In the genomic region with DNA sequence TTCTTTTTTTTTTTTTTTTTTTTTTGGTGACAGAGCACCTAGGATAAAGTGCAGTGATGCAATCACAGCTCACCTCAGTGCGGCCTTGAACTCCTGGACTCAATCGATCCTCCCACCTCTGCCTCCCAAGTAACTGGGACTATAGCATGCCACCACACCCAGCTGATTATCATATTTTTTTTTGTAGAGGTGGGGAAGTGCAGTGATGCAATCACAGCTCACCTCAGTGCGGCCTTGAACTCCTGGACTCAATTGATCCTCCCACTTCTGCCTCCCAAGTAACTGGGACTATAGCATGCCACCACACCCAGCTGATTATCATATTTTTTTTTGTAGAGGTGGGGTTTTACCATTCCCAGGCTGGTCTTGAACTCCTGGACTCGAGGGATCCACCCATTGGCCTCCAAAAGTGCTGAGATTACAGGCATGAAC, we compare ENCODE assay signal across 1 cellular context.
TF ChIP-seq lines count a peak whose summit lies in the region.
"Not testable (repeated sequence)": the region's sequence is repeated elsewhere in the genome, so short reads cannot be mapped to it uniquely, and the experiment has no call there.

No MANE protein-coding gene starts in this region.

TF ChIP-seq in HepG2, 621 proteins besides CTCF, POLR2A, EP300 and RAD21 (continued from another document and continues in another):
- TF ChIP-seq ZNF331 (CRISPR knock-in tag; IDR thresholded peaks at IDR 0.05) (peak; percentile 64; the same call in 1 of the 2 replicates), SIX4 (CRISPR knock-in tag; IDR thresholded peaks at IDR 0.05) (0 out of 2 replicates have a peak, but pooled peaks have one; percentile 47), ZSCAN5A (CRISPR knock-in tag; IDR thresholded peaks at IDR 0.05; ENCODE audit: borderline replicate concordance) (0 out of 2 replicates have a peak, but pooled peaks have one; percentile 83), NFIC (IDR thresholded peaks at IDR 0.05; ENCODE audit: low read length) (peak; percentile 53; the same call in 1 of the 2 replicates), RERE (CRISPR knock-in tag; IDR thresholded peaks at IDR 0.05; ENCODE audit: low read depth) (peak; percentile 40; the same call in 1 of the 2 replicates), ZNF609 (CRISPR knock-in tag; IDR thresholded peaks at IDR 0.05; ENCODE audit: borderline replicate concordance) (peak; percentile 86; the same call in 1 of the 2 replicates), POGZ (CRISPR knock-in tag; IDR thresholded peaks at IDR 0.05) (peak; percentile 76), ZNF337 (CRISPR knock-in tag; IDR thresholded peaks at IDR 0.05; ENCODE audit: borderline replicate concordance, low read depth) (0 out of 2 replicates have a peak, but pooled peaks have one; percentile 74), RFXAP (CRISPR knock-in tag; IDR thresholded peaks at IDR 0.05; ENCODE audit: borderline replicate concordance) (peak; percentile 59; the same call in 1 of the 2 replicates), MTA1 (CRISPR knock-in tag; IDR thresholded peaks at IDR 0.05; ENCODE audit: borderline replicate concordance) (peak; percentile 81), BORCS8-MEF2B (CRISPR knock-in tag; IDR thresholded peaks at IDR 0.05) (peak; percentile 46; the same call in 1 of the 2 replicates), ZMYM3 (CRISPR knock-in tag; IDR thresholded peaks at IDR 0.05) (peak; percentile 63; the same call in 1 of the 2 replicates), NCOR1 (IDR thresholded peaks at IDR 0.05; ENCODE audit: borderline replicate concordance, low read length) (peak; percentile 98), ZNF335 (CRISPR knock-in tag; IDR thresholded peaks at IDR 0.05) (peak; percentile 60; the same call in 1 of the 2 replicates), FOXA3 (CRISPR knock-in tag; IDR thresholded peaks at IDR 0.05) (peak; percentile 78), CEBPG (CRISPR knock-in tag; IDR thresholded peaks at IDR 0.05) (peak; percentile 96), IKZF5 (CRISPR knock-in tag; IDR thresholded peaks at IDR 0.05) (peak; percentile 79; the same call in 1 of the 2 replicates), ATF1 (CRISPR knock-in tag; IDR thresholded peaks at IDR 0.05) (peak; percentile 53; the same call in 1 of the 2 replicates), ZNF430 (CRISPR knock-in tag; IDR thresholded peaks at IDR 0.05) (peak; percentile 88), ZNF724P (CRISPR knock-in tag; IDR thresholded peaks at IDR 0.05; ENCODE audit: borderline replicate concordance) (0 out of 2 replicates have a peak, but pooled peaks have one; percentile 71), ATF2 (CRISPR knock-in tag; IDR thresholded peaks at IDR 0.05) (peak; percentile 95), GABPA (CRISPR knock-in tag; IDR thresholded peaks at IDR 0.05; ENCODE audit: low read depth) (peak; percentile 57; the same call in 1 of the 2 replicates), SNAPC2 (CRISPR knock-in tag; IDR thresholded peaks at IDR 0.05) (peak; percentile 64; the same call in 1 of the 2 replicates), ELF3 (CRISPR knock-in tag; IDR thresholded peaks at IDR 0.05) (peak; percentile 62; the same call in 1 of the 2 replicates), ZNF691 (CRISPR knock-in tag; IDR thresholded peaks at IDR 0.05; ENCODE audit: borderline replicate concordance, low read depth) (0 out of 2 replicates have a peak, but pooled peaks have one; percentile 22), TARDBP (CRISPR knock-in tag; IDR thresholded peaks at IDR 0.05) (peak; percentile 91)
- TF ChIP-seq, protein P1, sequence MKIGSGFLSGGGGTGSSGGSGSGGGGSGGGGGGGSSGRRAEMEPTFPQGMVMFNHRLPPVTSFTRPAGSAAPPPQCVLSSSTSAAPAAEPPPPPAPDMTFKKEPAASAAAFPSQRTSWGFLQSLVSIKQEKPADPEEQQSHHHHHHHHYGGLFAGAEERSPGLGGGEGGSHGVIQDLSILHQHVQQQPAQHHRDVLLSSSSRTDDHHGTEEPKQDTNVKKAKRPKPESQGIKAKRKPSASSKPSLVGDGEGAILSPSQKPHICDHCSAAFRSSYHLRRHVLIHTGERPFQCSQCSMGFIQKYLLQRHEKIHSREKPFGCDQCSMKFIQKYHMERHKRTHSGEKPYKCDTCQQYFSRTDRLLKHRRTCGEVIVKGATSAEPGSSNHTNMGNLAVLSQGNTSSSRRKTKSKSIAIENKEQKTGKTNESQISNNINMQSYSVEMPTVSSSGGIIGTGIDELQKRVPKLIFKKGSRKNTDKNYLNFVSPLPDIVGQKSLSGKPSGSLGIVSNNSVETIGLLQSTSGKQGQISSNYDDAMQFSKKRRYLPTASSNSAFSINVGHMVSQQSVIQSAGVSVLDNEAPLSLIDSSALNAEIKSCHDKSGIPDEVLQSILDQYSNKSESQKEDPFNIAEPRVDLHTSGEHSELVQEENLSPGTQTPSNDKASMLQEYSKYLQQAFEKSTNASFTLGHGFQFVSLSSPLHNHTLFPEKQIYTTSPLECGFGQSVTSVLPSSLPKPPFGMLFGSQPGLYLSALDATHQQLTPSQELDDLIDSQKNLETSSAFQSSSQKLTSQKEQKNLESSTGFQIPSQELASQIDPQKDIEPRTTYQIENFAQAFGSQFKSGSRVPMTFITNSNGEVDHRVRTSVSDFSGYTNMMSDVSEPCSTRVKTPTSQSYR (CRISPR knock-in tag; IDR thresholded peaks at IDR 0.05; ENCODE audit: borderline replicate concordance) = 0 out of 2 replicates have a peak, but pooled peaks have one; percentile 25
- TF ChIP-seq, protein P2, sequence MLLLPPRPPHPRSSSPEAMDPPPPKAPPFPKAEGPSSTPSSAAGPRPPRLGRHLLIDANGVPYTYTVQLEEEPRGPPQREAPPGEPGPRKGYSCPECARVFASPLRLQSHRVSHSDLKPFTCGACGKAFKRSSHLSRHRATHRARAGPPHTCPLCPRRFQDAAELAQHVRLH (CRISPR knock-in tag; IDR thresholded peaks at IDR 0.05; ENCODE audit: borderline replicate concordance, low read depth) = 0 out of 2 replicates have a peak, but pooled peaks have one; percentile 39
- TF ChIP-seq GABPA (IDR thresholded peaks at IDR 0.05; ENCODE audit: low read depth, low read length) = not testable (repeated sequence)
- TF ChIP-seq, protein P3, sequence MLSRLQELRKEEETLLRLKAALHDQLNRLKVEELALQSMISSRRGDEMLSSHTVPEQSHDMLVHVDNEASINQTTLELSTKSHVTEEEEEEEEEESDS (CRISPR knock-in tag; IDR thresholded peaks at IDR 0.05; ENCODE audit: borderline replicate concordance) = 0 out of 2 replicates have a peak, but pooled peaks have one; percentile 44
- TF ChIP-seq, protein P4, sequence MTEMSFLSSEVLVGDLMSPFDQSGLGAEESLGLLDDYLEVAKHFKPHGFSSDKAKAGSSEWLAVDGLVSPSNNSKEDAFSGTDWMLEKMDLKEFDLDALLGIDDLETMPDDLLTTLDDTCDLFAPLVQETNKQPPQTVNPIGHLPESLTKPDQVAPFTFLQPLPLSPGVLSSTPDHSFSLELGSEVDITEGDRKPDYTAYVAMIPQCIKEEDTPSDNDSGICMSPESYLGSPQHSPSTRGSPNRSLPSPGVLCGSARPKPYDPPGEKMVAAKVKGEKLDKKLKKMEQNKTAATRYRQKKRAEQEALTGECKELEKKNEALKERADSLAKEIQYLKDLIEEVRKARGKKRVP (CRISPR knock-in tag; IDR thresholded peaks at IDR 0.05) = peak in 1 of 2 experiments; percentile 97; a peak in 2 of 4 replicates
